Comparison of ENCODE assay signal across 17 cellular contexts in the genomic region with DNA sequence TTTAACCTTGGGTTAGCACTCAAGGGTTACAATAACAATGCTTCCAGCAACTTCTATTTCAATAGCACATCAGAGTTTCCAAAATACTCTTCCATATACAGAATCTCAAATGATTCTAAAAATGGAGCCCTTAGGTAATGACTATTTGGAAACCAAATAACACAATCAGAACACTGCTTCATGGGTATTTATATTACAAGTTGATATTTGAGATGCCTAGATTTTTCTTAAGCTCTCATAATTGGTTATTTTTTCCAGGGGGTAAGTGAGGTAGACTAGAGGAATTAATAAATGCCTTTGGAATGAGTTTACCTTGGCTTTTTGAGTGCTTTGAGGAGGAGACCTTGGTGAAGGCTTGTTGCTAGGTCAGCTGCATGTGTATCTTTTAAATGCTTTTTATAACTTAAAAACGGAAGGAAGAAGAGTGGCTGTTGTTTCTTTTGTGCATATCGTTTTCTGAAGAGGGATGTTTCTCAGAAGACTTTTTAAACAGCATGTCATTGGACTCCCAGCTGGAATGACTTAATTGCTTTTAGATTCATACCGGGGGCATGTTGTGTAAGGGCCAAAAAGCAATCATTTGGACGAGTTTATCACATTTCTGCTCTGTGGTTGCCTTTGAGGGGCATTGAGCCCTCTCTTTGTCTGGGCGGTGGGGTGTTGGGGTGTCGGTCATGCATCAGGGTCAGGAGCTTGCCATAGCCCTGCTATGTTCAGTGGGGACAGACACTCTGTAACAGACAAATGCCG.
A peak's percentile ranks its signal among the peaks of the same experiment; 100 is the strongest.
DNase-seq lines count a peak whose midpoint lies in the region; ATAC-seq and TF ChIP-seq lines count a peak whose summit lies in the region.
"Had no signal": no experiment of that assay in that cellular context is flagged by ENCODE, and none has a peak within 500 bp of the region (broad histone marks: within the 10 kb centered on the region; RNA-seq: fewer than 3 reads in every experiment).

No MANE protein-coding gene starts in this region.

- H3F3A ChIP-seq in neural progenitor cell (ENCODE audit: low read depth) = no peaks in the 10 kb centered on the region

- intact Hi-C loops in heart right ventricle (cut with DNase I) = loop anchor here in 2 of 10 donors (10.0 kb wide), 2 partner anchors 222 to 772 kb away; no protein-coding TSS in a partner anchor
- intact Hi-C loops in psoas muscle (cut with DNase I) = loop anchor here (5.0 to 10.0 kb wide), 2 partner anchors 222 to 230 kb away; partner anchors contain the start of gene JARID2 (in 1 of the 2)
- intact Hi-C loops in breast epithelium (cut with DNase I; ENCODE audit: low total_unique reads) = no loop called here
- intact Hi-C loops in posterior vena cava (cut with DNase I) = no loop called here

- peak in 7 of 8 donors; percentile 32 to 67 (median 39) for ATAC-seq in heart right ventricle
- peak in 3 of 4 donors; percentile 34 to 66 (median 57) for ATAC-seq in psoas muscle
- ATAC-seq: activated CD8-positive, alpha-beta T cell treated with anti-CD3 and anti-CD28 coated beads for 36 hours; left lobe of liver had no signal

- no peak for TF ChIP-seq POLR2A in breast epithelium (IDR thresholded peaks at IDR 0.05)

- H3K9ac ChIP-seq in SK-N-MC (ENCODE audit: insufficient read length) (no peak overlapping the region), neural progenitor cell (no peak overlapping the region)

- TF ChIP-seq CTCF in heart right ventricle (IDR thresholded peaks at IDR 0.05) (no peak), psoas muscle (IDR thresholded peaks at IDR 0.05) (no peak), breast epithelium (IDR thresholded peaks at IDR 0.05) (no peak), neural progenitor cell (IDR thresholded peaks at IDR 0.05) (no peak)

- peaks cover 43% of the 10 kb centered on the region for H3K36me3 Mint-ChIP-seq in neural progenitor cell

- H3K9me3 ChIP-seq in SK-N-MC (ENCODE audit: low read depth, low read length) (no peaks in the 10 kb centered on the region), heart right ventricle (no peaks in the 10 kb centered on the region), psoas muscle (no peaks in the 10 kb centered on the region), breast epithelium (no peaks in the 10 kb centered on the region), neural progenitor cell (ENCODE audit: low read depth) (no peaks in the 10 kb centered on the region)

- H3K4me3 ChIP-seq in SK-N-MC (0 out of 2 replicates have a peak overlapping the region, but pooled peaks have one; percentile 0), heart right ventricle (no peak overlapping the region), psoas muscle (no peak overlapping the region), breast epithelium (no peak overlapping the region), neural progenitor cell (no peak overlapping the region)
- H3K4me3 ChIP-seq: K562 had no signal

- peaks cover 86% of the 10 kb centered on the region for H3K79me2 ChIP-seq in neural progenitor cell (ENCODE audit: low read depth)

- no peak overlapping the region for H2AFZ ChIP-seq in neural progenitor cell (replicated peaks)

- H4K20me1 ChIP-seq in neural progenitor cell (ENCODE audit: low read depth) = peaks cover 31% of the 10 kb centered on the region

- H3K9me3 Mint-ChIP-seq in neural progenitor cell = peaks cover 3% of the 10 kb centered on the region
- H3K9me3 Mint-ChIP-seq: activated CD8-positive, alpha-beta T cell treated with anti-CD3 and anti-CD28 coated beads for 36 hours had no signal

- H3K27ac Mint-ChIP-seq in neural progenitor cell = no peak overlapping the region
- H3K27ac Mint-ChIP-seq: activated CD8-positive, alpha-beta T cell treated with anti-CD3 and anti-CD28 coated beads for 36 hours; progenitor cell of endocrine pancreas had no signal

- H3K27ac ChIP-seq in SK-N-MC (peak overlapping the region; percentile 72), heart right ventricle (peak overlapping the region; percentile 3 to 84 (median 64)), psoas muscle (peak overlapping the region; percentile 79), breast epithelium (peak overlapping the region in 1 of 2 donors; percentile 20), neural progenitor cell (no peak overlapping the region)
- H3K27ac ChIP-seq: C4-2B had no signal

- H3K4me2 ChIP-seq in neural progenitor cell = no peak overlapping the region

- peaks cover 13% of the 10 kb centered on the region for H3K4me1 Mint-ChIP-seq in neural progenitor cell

- H3K27me3 ChIP-seq in heart right ventricle (no peaks in the 10 kb centered on the region), psoas muscle (ENCODE audit: insufficient read depth in 3 of 3, low read length in 2 of 3) (no peaks in the 10 kb centered on the region), breast epithelium (no peaks in the 10 kb centered on the region), neural progenitor cell (no peaks in the 10 kb centered on the region)

- H3K36me3 ChIP-seq in SK-N-MC (ENCODE audit: insufficient read depth, low read length) (peaks cover 57% of the 10 kb centered on the region), heart right ventricle (peaks cover 0 to 23% (median 0%) of the 10 kb centered on the region in 9 donors), psoas muscle (ENCODE audit: insufficient read depth in 1 of 2, low read depth in 1 of 2) (no peaks in the 10 kb centered on the region), breast epithelium (no peaks in the 10 kb centered on the region), neural progenitor cell (peaks cover 3% of the 10 kb centered on the region)

- peak; percentile 71 for DNase-seq in DMS79 (lab: John Stamatoyannopoulos, UW)
- DNase-seq in SK-N-MC (ENCODE audit: low read depth, low spot score) = no peak
- DNase-seq in heart right ventricle = no peak
- DNase-seq in psoas muscle = no peak
- DNase-seq in breast epithelium (ENCODE audit: low spot score in 2 of 2) = no peak
- no peak for DNase-seq in posterior vena cava (ENCODE audit: low spot score)
- DNase-seq in neural progenitor cell (ENCODE audit: low spot score) = no peak
- no peak for DNase-seq in glomerular visceral epithelial cell (ENCODE audit: extremely low spot score)
- DNase-seq: activated CD8-positive, alpha-beta T cell treated with anti-CD3 and anti-CD28 coated beads for 36 hours; head of caudate nucleus; NCI-H1694 treated with DMSO at 0.1 percent for 48 hours; NCI-H82; SIG-M5 had no signal

- H3K4me3 Mint-ChIP-seq in neural progenitor cell = no peak overlapping the region
- H3K4me3 Mint-ChIP-seq: activated CD8-positive, alpha-beta T cell treated with anti-CD3 and anti-CD28 coated beads for 36 hours had no signal

- 29 to 49% methylated on average over 7 of the region's 7 CpGs for WGBS in heart right ventricle, 2 donors
- WGBS in psoas muscle, 3 donors = 29 to 44% (median 33%) methylated on average over 7 of the region's 7 CpGs

- H3K27me3 Mint-ChIP-seq in neural progenitor cell (ENCODE audit: insufficient read depth, low read depth) = peaks cover 5% of the 10 kb centered on the region
- H3K27me3 Mint-ChIP-seq: activated CD8-positive, alpha-beta T cell treated with anti-CD3 and anti-CD28 coated beads for 36 hours; progenitor cell of endocrine pancreas had no signal

- H3K4me1 ChIP-seq in heart right ventricle (peaks cover 17 to 94% (median 75%) of the 10 kb centered on the region in 9 donors), psoas muscle (peaks cover 71% of the 10 kb centered on the region), breast epithelium (no peaks in the 10 kb centered on the region), neural progenitor cell (peaks cover 11% of the 10 kb centered on the region)

Comparison
In these comparisons a context has a peak if more than half of its experiments do, and no peak if none do; other contexts are left out.
1. intact Hi-C loops: an anchor here in psoas muscle (5.0 to 10.0 kb wide); none called in breast epithelium and posterior vena cava.